In genomic region chr16:66712512-66712911, GRCh38 we compare ENCODE assay signal across 22 cellular contexts. TPM values are rescaled to one million over a fixed set of nuclear protein-coding genes. Genes with fewer than 3 reads are reported as not detected.
DNase-seq lines count a peak whose midpoint lies in the region; ATAC-seq and TF ChIP-seq lines count a peak whose summit lies in the region.
"Had no signal": no experiment of that assay in that cellular context is flagged by ENCODE, and none has a peak within 500 bp of the region (broad histone marks: within the 10 kb centered on the region; RNA-seq: fewer than 3 reads in every experiment).

No MANE protein-coding gene starts in this region.

- no peaks in the 10 kb centered on the region for H3K36me3 Mint-ChIP-seq in activated naive CD8-positive, alpha-beta T cell treated with anti-CD3 and anti-CD28 coated beads, Interleukin-2, amount 50 U/mL, for 24 hours (ENCODE audit: low read depth)
- no peaks in the 10 kb centered on the region for H3K36me3 Mint-ChIP-seq in activated naive CD8-positive, alpha-beta T cell treated with anti-CD3 and anti-CD28 coated beads for 36 hours
- H3K36me3 Mint-ChIP-seq in stimulated activated memory B cell treated with anti-CD40 and anti-IgM and Interleukin-4, amounts not matched to agents 10 μg/mL and 1 μg/mL and 100 μg/mL, for 72 hours: no peaks in the 10 kb centered on the region
- H3K36me3 Mint-ChIP-seq: CD14-positive monocyte had no signal

- H3K27me3 Mint-ChIP-seq in activated naive CD8-positive, alpha-beta T cell treated with anti-CD3 and anti-CD28 coated beads, Interleukin-2, amount 50 U/mL, for 24 hours: peaks cover 8% of the 10 kb centered on the region
- peaks cover 10% of the 10 kb centered on the region for H3K27me3 Mint-ChIP-seq in activated naive CD8-positive, alpha-beta T cell treated with anti-CD3 and anti-CD28 coated beads for 36 hours
- H3K27me3 Mint-ChIP-seq in stimulated activated naive CD8-positive, alpha-beta T cell treated with anti-CD3 and anti-CD28 coated beads, Interleukin-15, amount 100 ng/mL, for 72 hours: no peaks in the 10 kb centered on the region
- H3K27me3 Mint-ChIP-seq in stimulated activated memory B cell treated with anti-CD40 and anti-IgM and Interleukin-4, amounts not matched to agents 10 μg/mL and 1 μg/mL and 100 μg/mL, for 72 hours: peaks cover 21% of the 10 kb centered on the region

- no peaks in the 10 kb centered on the region for H3K4me1 Mint-ChIP-seq in activated naive CD8-positive, alpha-beta T cell treated with anti-CD3 and anti-CD28 coated beads, Interleukin-2, amount 50 U/mL, for 24 hours
- no peaks in the 10 kb centered on the region for H3K4me1 Mint-ChIP-seq in activated naive CD8-positive, alpha-beta T cell treated with anti-CD3 and anti-CD28 coated beads for 36 hours
- no peaks in the 10 kb centered on the region for H3K4me1 Mint-ChIP-seq in stimulated activated naive CD8-positive, alpha-beta T cell treated with anti-CD3 and anti-CD28 coated beads, Interleukin-15, amount 100 ng/mL, for 72 hours
- no peaks in the 10 kb centered on the region for H3K4me1 Mint-ChIP-seq in stimulated activated memory B cell treated with anti-CD40 and anti-IgM and Interleukin-4, amounts not matched to agents 10 μg/mL and 1 μg/mL and 100 μg/mL, for 72 hours

- ATAC-seq in activated naive CD8-positive, alpha-beta T cell treated with anti-CD3 and anti-CD28 coated beads, Interleukin-2, amount 50 U/mL, for 24 hours: peak; percentile 28
- ATAC-seq in omental fat pad (ENCODE audit: low FRiP score) (peak; percentile 12), GM18909 (IDR thresholded peaks at IDR 0.05; ENCODE audit: poor library complexity, unreplicated experiment) (no peak)
- peak; percentile 65 for ATAC-seq in stimulated activated naive CD8-positive, alpha-beta T cell treated with anti-CD3 and anti-CD28 coated beads, Interleukin-15, amount 100 ng/mL, for 72 hours
- ATAC-seq in stimulated activated memory B cell treated with anti-CD40 and anti-IgM and Interleukin-4, amounts not matched to agents 10 μg/mL and 1 μg/mL and 100 μg/mL, for 72 hours: no peak

- H3K4me3 Mint-ChIP-seq in activated naive CD8-positive, alpha-beta T cell treated with anti-CD3 and anti-CD28 coated beads, Interleukin-2, amount 50 U/mL, for 24 hours: no peak overlapping the region
- H3K4me3 Mint-ChIP-seq in activated naive CD8-positive, alpha-beta T cell treated with anti-CD3 and anti-CD28 coated beads for 36 hours: no peak overlapping the region
- no peak overlapping the region for H3K4me3 Mint-ChIP-seq in stimulated activated naive CD8-positive, alpha-beta T cell treated with anti-CD3 and anti-CD28 coated beads, Interleukin-15, amount 100 ng/mL, for 72 hours
- H3K4me3 Mint-ChIP-seq in stimulated activated memory B cell treated with anti-CD40 and anti-IgM and Interleukin-4, amounts not matched to agents 10 μg/mL and 1 μg/mL and 100 μg/mL, for 72 hours: no peak overlapping the region
- H3K4me3 Mint-ChIP-seq: CD14-positive monocyte had no signal

- H3K27ac Mint-ChIP-seq in activated naive CD8-positive, alpha-beta T cell treated with anti-CD3 and anti-CD28 coated beads, Interleukin-2, amount 50 U/mL, for 24 hours: no peak overlapping the region
- no peak overlapping the region for H3K27ac Mint-ChIP-seq in activated naive CD8-positive, alpha-beta T cell treated with anti-CD3 and anti-CD28 coated beads for 36 hours
- peak overlapping the region in 1 of 2 donors; percentile 20 for H3K27ac Mint-ChIP-seq in stimulated activated naive CD8-positive, alpha-beta T cell treated with anti-CD3 and anti-CD28 coated beads, Interleukin-15, amount 100 ng/mL, for 72 hours
- no peak overlapping the region for H3K27ac Mint-ChIP-seq in stimulated activated memory B cell treated with anti-CD40 and anti-IgM and Interleukin-4, amounts not matched to agents 10 μg/mL and 1 μg/mL and 100 μg/mL, for 72 hours

- peak overlapping the region; percentile 59 for H3K27ac ChIP-seq in RWPE1
- H3K27ac ChIP-seq: GM23248, HL-60 had no signal

- TF ChIP-seq CTCF in RWPE1 (conservative IDR thresholded peaks at IDR 0.05; ENCODE audit: low read depth): no peak
- TF ChIP-seq CTCF in omental fat pad (IDR thresholded peaks at IDR 0.05): no peak

- CTCF ChIA-PET in RWPE1 (lab: Yijun Ruan, JAX): interaction anchor here (0.6 kb wide), 1 partner anchor 60 kb away, joined by 3 read pairs; no protein-coding TSS in a partner anchor

- no peaks in the 10 kb centered on the region for H3K9me3 Mint-ChIP-seq in activated naive CD8-positive, alpha-beta T cell treated with anti-CD3 and anti-CD28 coated beads, Interleukin-2, amount 50 U/mL, for 24 hours
- H3K9me3 Mint-ChIP-seq in activated naive CD8-positive, alpha-beta T cell treated with anti-CD3 and anti-CD28 coated beads for 36 hours: no peaks in the 10 kb centered on the region
- H3K9me3 Mint-ChIP-seq in stimulated activated naive CD8-positive, alpha-beta T cell treated with anti-CD3 and anti-CD28 coated beads, Interleukin-15, amount 100 ng/mL, for 72 hours: no peaks in the 10 kb centered on the region
- H3K9me3 Mint-ChIP-seq in stimulated activated memory B cell treated with anti-CD40 and anti-IgM and Interleukin-4, amounts not matched to agents 10 μg/mL and 1 μg/mL and 100 μg/mL, for 72 hours: no peaks in the 10 kb centered on the region

- POLR2A ChIA-PET in RWPE1 (lab: Yijun Ruan, JAX; ENCODE audit: low non-redundant PET): no interaction called here

- DNase-seq in activated naive CD8-positive, alpha-beta T cell treated with anti-CD3 and anti-CD28 coated beads, Interleukin-2, amount 50 U/mL, for 24 hours: no peak
- DNase-seq in activated naive CD8-positive, alpha-beta T cell treated with anti-CD3 and anti-CD28 coated beads for 36 hours: no peak
- no peak for DNase-seq in RWPE1 (ENCODE audit: low spot score)
- DNase-seq in omental fat pad (ENCODE audit: low spot score): no peak
- no peak for DNase-seq in stimulated activated naive CD8-positive, alpha-beta T cell treated with anti-CD3 and anti-CD28 coated beads, Interleukin-15, amount 100 ng/mL, for 72 hours
- DNase-seq in mucosa of gallbladder (ENCODE audit: low spot score): no peak
- DNase-seq: 8988T, AML-193, DND-41, KBM-7, NCI-H1092, NCI-H1436, NCI-H1930, NCI-H226, NCI-H524 treated with DMSO at 0.1 percent for 48 hours, NCI-H82, SHP77 had no signal

RNA-seq across cellular contexts. Expression of gene CMTM4, which starts 16.0 kb away (rescaled TPM):
- 1 to 10 TPM; 2.4 to 2.8 TPM for total RNA-seq in activated naive CD8-positive, alpha-beta T cell treated with anti-CD3 and anti-CD28 coated beads for 36 hours
- total RNA-seq in omental fat pad (10 to 100 TPM; 12.6 to 29.9 (median 23.8) TPM), mucosa of gallbladder (67.9 TPM)

RNA-seq across cellular contexts. Expression of gene DYNC1LI2, which starts 38.9 kb away (rescaled TPM):
- 10 to 100 TPM; 38.8 to 41.1 TPM for total RNA-seq in activated naive CD8-positive, alpha-beta T cell treated with anti-CD3 and anti-CD28 coated beads for 36 hours
- 100 to 1,000 TPM; 120 to 199 (median 169) TPM for total RNA-seq in omental fat pad
- 151 TPM for total RNA-seq in mucosa of gallbladder

Comparison
In these comparisons a context has a peak if more than half of its experiments do, and no peak if none do; other contexts are left out.
1. ATAC-seq: peak in activated naive CD8-positive, alpha-beta T cell treated with anti-CD3 and anti-CD28 coated beads, Interleukin-2, amount 50 U/mL, for 24 hours (single experiment), omental fat pad (single experiment) and stimulated activated naive CD8-positive, alpha-beta T cell treated with anti-CD3 and anti-CD28 coated beads, Interleukin-15, amount 100 ng/mL, for 72 hours (single experiment); none in stimulated activated memory B cell treated with anti-CD40 and anti-IgM and Interleukin-4, amounts not matched to agents 10 μg/mL and 1 μg/mL and 100 μg/mL, for 72 hours (single experiment) and GM18909 (single experiment).